ENCODE assay signal across 8 cellular contexts in genomic region chr20:1313236-1313964, GRCh38. TPM values are rescaled to one million over a fixed set of nuclear protein-coding genes. Genes with fewer than 3 reads are reported as not detected.
A peak's percentile ranks its signal among the peaks of the same experiment; 100 is the strongest.
DNase-seq lines count a peak whose midpoint lies in the region; ATAC-seq and TF ChIP-seq lines count a peak whose summit lies in the region.

No MANE protein-coding gene starts in this region.

- peak overlapping the region; percentile 81 for H2AFZ ChIP-seq in Loucy (ENCODE audit: low read length)

- TF ChIP-seq POLR2A in adrenal gland (IDR thresholded peaks at IDR 0.05) (no peak), prostate gland (IDR thresholded peaks at IDR 0.05) (no peak)

- H3F3A ChIP-seq in Loucy (ENCODE audit: low read depth): no peaks in the 10 kb centered on the region

- peak overlapping the region; percentile 34 for H3K4me2 ChIP-seq in Loucy (ENCODE audit: low read depth, low read length, poor library complexity, severe bottlenecking)

- TF ChIP-seq CTCF in Loucy (conservative IDR thresholded peaks at IDR 0.05; ENCODE audit: low read length) (peak; percentile 98), adrenal gland (IDR thresholded peaks at IDR 0.05) (peak; percentile 94 to 100 (median 97)), prostate gland (IDR thresholded peaks at IDR 0.05) (peak; percentile 93 to 100 (median 96))

- H3K4me3 ChIP-seq in Loucy (ENCODE audit: low read length, poor library complexity, severe bottlenecking) (peak overlapping the region; percentile 5), adrenal gland (no peak overlapping the region), prostate gland (peak overlapping the region in 1 of 2 donors; percentile 13)

- H4K20me1 ChIP-seq in Loucy (ENCODE audit: insufficient read depth, low read length, poor library complexity, severe bottlenecking): no peaks in the 10 kb centered on the region

- peaks cover 5% of the 10 kb centered on the region for H3K4me1 ChIP-seq in Loucy (ENCODE audit: insufficient read depth, low read length, poor library complexity, severe bottlenecking)
- H3K4me1 ChIP-seq in adrenal gland (replicated peaks in 1 of 2): peaks cover 0 to 8% of the 10 kb centered on the region in 2 donors
- H3K4me1 ChIP-seq in prostate gland (replicated peaks): no peaks in the 10 kb centered on the region

- DNase-seq in DMS153 (lab: John Stamatoyannopoulos, UW) (peak; percentile 45), SKM-1 treated with dmso at 0.1 percent for 144 hours (lab: John Stamatoyannopoulos, UW; ENCODE audit: unreplicated experiment) (peak; percentile 14), adrenal gland (peak; percentile 65 to 87 (median 76)), left cardiac atrium (peak; percentile 85), prostate gland (ENCODE audit: low spot score) (peak; percentile 46)

- H3K79me2 ChIP-seq in Loucy (ENCODE audit: insufficient read depth, low read length): no peaks in the 10 kb centered on the region

- H3K27ac ChIP-seq in adrenal gland (no peak overlapping the region), prostate gland (no peak overlapping the region)

- WGBS in adrenal gland, 4 donors: 0 to 20% (median 16%) methylated on average over 7 to 38 of the region's 38 CpGs
- 14% methylated on average over 36 of the region's 38 CpGs for WGBS in prostate gland

- H3K27me3 ChIP-seq in Loucy (ENCODE audit: insufficient read depth, low read length, poor library complexity, severe bottlenecking) (no peaks in the 10 kb centered on the region), adrenal gland (no peaks in the 10 kb centered on the region), prostate gland (replicated peaks; ENCODE audit: insufficient read depth) (no peaks in the 10 kb centered on the region)

- no peaks in the 10 kb centered on the region for H3K36me3 ChIP-seq in Loucy (ENCODE audit: insufficient read depth, low read length)
- H3K36me3 ChIP-seq in adrenal gland (replicated peaks in 1 of 2): no peaks in the 10 kb centered on the region
- H3K36me3 ChIP-seq in prostate gland: no peaks in the 10 kb centered on the region

- ATAC-seq in left cardiac atrium: peak; percentile 83 to 91
- no peak for ATAC-seq in GM21515 (IDR thresholded peaks at IDR 0.05; ENCODE audit: unreplicated experiment)
- ATAC-seq in GM21447 (IDR thresholded peaks at IDR 0.05; ENCODE audit: unreplicated experiment): no peak

- H3K9me3 ChIP-seq in Loucy (ENCODE audit: insufficient read depth, low read depth, low read length) (no peaks in the 10 kb centered on the region), adrenal gland (replicated peaks in 1 of 3) (no peaks in the 10 kb centered on the region), prostate gland (no peaks in the 10 kb centered on the region)

- no peaks in the 10 kb centered on the region for H3K9me2 ChIP-seq in Loucy (replicated peaks; ENCODE audit: low read depth, low read length)

- intact Hi-C loops in adrenal gland (cut with DNase I) (loop anchor here (2.0 to 5.0 kb wide), 3 partner anchors 84 to 129 kb away; no protein-coding TSS in a partner anchor), left cardiac atrium (cut with DNase I) (loop anchor here (2.0 to 5.0 kb wide), 3 partner anchors 84 to 124 kb away; no protein-coding TSS in a partner anchor), prostate gland (cut with DNase I) (loop anchor here (2.0 kb wide), 1 partner anchor 123 kb away; no protein-coding TSS in a partner anchor)

- H3K9ac ChIP-seq in Loucy (ENCODE audit: low read depth, low read length, poor library complexity, severe bottlenecking): no peak overlapping the region

RNA-seq across cellular contexts. Expression of gene SDCBP2, which starts 15.5 kb away (rescaled TPM):
- total RNA-seq in adrenal gland (1 to 10 TPM in 6 of 8 donors, under 1 TPM in 2; 0.43 to 7.6 (median 2.3) TPM), left cardiac atrium (1 to 10 TPM; 1.4 to 4.4 TPM), prostate gland (1 to 10 TPM; 4.0 to 7.3 TPM)
- polyA plus RNA-seq in adrenal gland: 1 to 10 TPM; 2.4 to 3.8 (median 3.0) TPM

RNA-seq across cellular contexts. Expression of gene SNPH, which starts 47.3 kb away (rescaled TPM):
- total RNA-seq in adrenal gland (10 to 100 TPM in 2 of 8 donors, 1 to 10 TPM in 6; 3.3 to 18.9 (median 6.7) TPM), left cardiac atrium (1 to 10 TPM; 4.6 to 5.5 TPM), prostate gland (10 to 100 TPM in 1 of 2 donors, 1 to 10 TPM in 1; 4.5 to 12.3 TPM)
- 10 to 100 TPM in 1 of 3 donors, 1 to 10 TPM in 2; 2.1 to 12.8 (median 4.2) TPM for polyA plus RNA-seq in adrenal gland

Comparison
In these comparisons a context has a peak if more than half of its experiments do, and no peak if none do; other contexts are left out.
1. DNase-seq: peak in every context shown above with its lines; median percentile 85 in left cardiac atrium; 76 in adrenal gland; 46 in prostate gland; 45 in DMS153; 14 in SKM-1 treated with dmso at 0.1 percent for 144 hours.
2. ATAC-seq: peak in left cardiac atrium (2 of 2); none in GM21515 (single experiment) and GM21447 (single experiment).
3. Peak in every context shown above with its lines, with median percentiles within 50 percentile points of each other: CTCF ChIP-seq.